In genomic region chr20:9503530-9504251, GRCh38 we compare ENCODE assay signal across 10 cellular contexts. TPM values are rescaled to one million over a fixed set of nuclear protein-coding genes. Genes with fewer than 3 reads are reported as not detected.
DNase-seq lines count a peak whose midpoint lies in the region; FAIRE-seq and TF ChIP-seq lines count a peak whose summit lies in the region.
"Had no signal": no experiment of that assay in that cellular context is flagged by ENCODE, and none has a peak within 500 bp of the region (broad histone marks: within the 10 kb centered on the region; RNA-seq: fewer than 3 reads in every experiment).

No MANE protein-coding gene starts in this region.

- H3K9me3 ChIP-seq in ovary (no peaks in the 10 kb centered on the region), colonic mucosa (no peaks in the 10 kb centered on the region)

- no peak for TF ChIP-seq EP300 in ovary (IDR thresholded peaks at IDR 0.05)

- no peak for TF ChIP-seq POLR2A in ovary (IDR thresholded peaks at IDR 0.05)

- no peak overlapping the region for H3K27ac ChIP-seq in ovary
- H3K27ac ChIP-seq in dorsolateral prefrontal cortex: no peak overlapping the region
- H3K27ac ChIP-seq in colonic mucosa: no peak overlapping the region

- no peaks in the 10 kb centered on the region for H3K36me3 ChIP-seq in bronchial epithelial cell (ENCODE audit: control insufficient read depth, insufficient read depth, low read length)
- no peaks in the 10 kb centered on the region for H3K36me3 ChIP-seq in ovary
- no peaks in the 10 kb centered on the region for H3K36me3 ChIP-seq in colonic mucosa

- H3K27me3 ChIP-seq in bronchial epithelial cell (ENCODE audit: control insufficient read depth, insufficient read depth, low read length) (peaks cover 30% of the 10 kb centered on the region), ovary (no peaks in the 10 kb centered on the region), dorsolateral prefrontal cortex (peaks cover 0 to 39% (median 25%) of the 10 kb centered on the region in 45 donors), colonic mucosa (peaks cover 34% of the 10 kb centered on the region)

- DNase-seq in DMS 273 (lab: John Stamatoyannopoulos, UW; ENCODE audit: unreplicated experiment): peak; percentile 41
- DNase-seq in DMS 273 treated with DMSO at 0.1 percent for 48 hours (lab: John Stamatoyannopoulos, UW): no peak
- DNase-seq in NCI-H748 (lab: John Stamatoyannopoulos, UW; ENCODE audit: unreplicated experiment): peak; percentile 58
- DNase-seq in bronchial epithelial cell (ENCODE audit: low read depth): peak; percentile 2
- no peak for DNase-seq in retinal pigment epithelial cell (ENCODE audit: low read depth)
- no peak for DNase-seq in ovary
- no peak for DNase-seq in dorsolateral prefrontal cortex
- DNase-seq in colonic mucosa: no peak
- DNase-seq: activated CD4-positive, alpha-beta T cell treated with anti-CD3 and anti-CD28 coated beads for 36 hours had no signal

- intact Hi-C loops in ovary (cut with DNase I) (no loop called here), dorsolateral prefrontal cortex (cut with DNase I) (no loop called here), colonic mucosa (cut with DNase I) (no loop called here)

- H3K9ac ChIP-seq in colonic mucosa (ENCODE audit: low read depth in 2 of 2, low read length in 2 of 2): no peak overlapping the region

- no peak overlapping the region for H3K4me3 ChIP-seq in bronchial epithelial cell (ENCODE audit: low read depth, low read length)
- H3K4me3 ChIP-seq in retinal pigment epithelial cell (ENCODE audit: low read length): no peak overlapping the region
- H3K4me3 ChIP-seq in ovary: no peak overlapping the region
- H3K4me3 ChIP-seq in dorsolateral prefrontal cortex: no peak overlapping the region
- H3K4me3 ChIP-seq in colonic mucosa: no peak overlapping the region

- FAIRE-seq in bronchial epithelial cell (lab: Jason Lieb, UNC): no peak
- FAIRE-seq: A204.1 had no signal

- WGBS in ovary, 3 donors: 27 to 35% (median 29%) methylated on average over 9 of the region's 9 CpGs

- TF ChIP-seq CTCF in bronchial epithelial cell (IDR thresholded peaks at IDR 0.05; ENCODE audit: insufficient read depth, low read length, severe bottlenecking) (no peak), retinal pigment epithelial cell (conservative IDR thresholded peaks at IDR 0.05; ENCODE audit: low read depth, low read length) (peak; percentile 28), ovary (IDR thresholded peaks at IDR 0.05) (no peak), dorsolateral prefrontal cortex (IDR thresholded peaks at IDR 0.05 in 54 of 56, conservative IDR thresholded peaks at IDR 0.05 in 2 of 56; ENCODE audit: low read depth in 1 of 56, partially characterized antibody in 56 of 56) (peak in 10 of 56 donors; percentile 9 to 31 (median 16)), colonic mucosa (IDR thresholded peaks at IDR 0.05) (no peak)

- peaks cover 5% of the 10 kb centered on the region for H3K4me1 ChIP-seq in ovary (ENCODE audit: insufficient read depth)
- H3K4me1 ChIP-seq in colonic mucosa: no peaks in the 10 kb centered on the region

RNA-seq across cellular contexts. Expression of gene LAMP5, which starts 10.7 kb away (rescaled TPM):
- total RNA-seq in bronchial epithelial cell (not detected in 2 replicates), ovary (10 to 100 TPM in 1 of 7 donors, 1 to 10 TPM in 5, under 1 TPM in 1; 0.91 to 14.8 (median 4.8) TPM), dorsolateral prefrontal cortex (10 to 100 TPM in 119 of 120 experiments, 1 to 10 TPM in 1; 4.0 to 97.8 (median 36.2) TPM), colonic mucosa (under 1 TPM; 0.30 to 0.32 TPM)
- polyA plus RNA-seq in ovary: 10 to 100 TPM; 11.5 to 39.5 TPM
- total RNA-seq: activated CD4-positive, alpha-beta T cell treated with anti-CD3 and anti-CD28 coated beads for 36 hours had no signal

Comparison
In these comparisons a context has a peak if more than half of its experiments do, and no peak if none do; other contexts are left out.
1. DNase-seq: peak in DMS 273 (single experiment), NCI-H748 (single experiment) and bronchial epithelial cell (single experiment); none in DMS 273 treated with DMSO at 0.1 percent for 48 hours (single experiment), retinal pigment epithelial cell (single experiment), ovary (0 of 5), dorsolateral prefrontal cortex (0 of 10) and colonic mucosa (single experiment).